12 cellular contexts compared by ENCODE assay signal in genomic region chr1:182622795-182623528, GRCh38. TPM values are rescaled to one million over a fixed set of nuclear protein-coding genes. Genes with fewer than 3 reads are reported as not detected.
DNase-seq lines count a peak whose midpoint lies in the region; ATAC-seq and TF ChIP-seq lines count a peak whose summit lies in the region.
"Had no signal": no experiment of that assay in that cellular context is flagged by ENCODE, and none has a peak within 500 bp of the region (broad histone marks: within the 10 kb centered on the region; RNA-seq: fewer than 3 reads in every experiment).

No MANE protein-coding gene starts in this region.

- in situ Hi-C loops in G401 (cut with HindIII; ENCODE audit: low sequenced_read_pairs) = no loop called here

- H3K36me3 ChIP-seq in GM06990 (ENCODE audit: control insufficient read depth, insufficient read depth, low read length) = no peaks in the 10 kb centered on the region

- no peak overlapping the region for H3K4me3 Mint-ChIP-seq in activated CD8-positive, alpha-beta T cell treated with anti-CD3 and anti-CD28 coated beads for 36 hours
- H3K4me3 Mint-ChIP-seq: CD8-positive, alpha-beta T cell had no signal

- peak; percentile 56 for DNase-seq in GM06990 (ENCODE audit: extremely low read depth, insufficient read length)
- no peak for DNase-seq in activated CD8-positive, alpha-beta T cell treated with anti-CD3 and anti-CD28 coated beads for 36 hours
- no peak for DNase-seq in NCI-H2107 treated with DMSO at 0.1 percent for 48 hours (lab: John Stamatoyannopoulos, UW; ENCODE audit: unreplicated experiment)
- DNase-seq in NOMO-1 treated with dmso at 0.1 percent for 144 hours (lab: John Stamatoyannopoulos, UW; ENCODE audit: unreplicated experiment) = no peak
- no peak for DNase-seq in G401 (ENCODE audit: low spot score)
- DNase-seq: activated gamma-delta T cell treated with Interleukin-2 at 50 U/mL for 16 hours; CD8-positive, alpha-beta T cell; NCI-H510A treated with DMSO at 0.1 percent for 48 hours; T-helper 2 cell had no signal

- H3K4me1 Mint-ChIP-seq in activated CD8-positive, alpha-beta T cell treated with anti-CD3 and anti-CD28 coated beads for 36 hours (ENCODE audit: low read depth) = peaks cover 80% of the 10 kb centered on the region

- TF ChIP-seq CTCF in GM06990 (IDR thresholded peaks at IDR 0.05; ENCODE audit: insufficient read depth, low read length, poor library complexity, severe bottlenecking) = no peak
- no peak for TF ChIP-seq CTCF in activated CD8-positive, alpha-beta T cell treated with anti-CD3 and anti-CD28 coated beads for 36 hours (IDR thresholded peaks at IDR 0.05)

- CTCF ChIA-PET in activated CD8-positive, alpha-beta T cell treated with anti-CD3 and anti-CD28 coated beads for 36 hours (lab: Charles Lee) = interaction anchor here (1.7 to 3.3 kb wide), 2 partner anchors 24 to 27 kb away, joined by 6 to 13 read pairs; no protein-coding TSS in a partner anchor

- intact Hi-C loops in activated CD8-positive, alpha-beta T cell treated with anti-CD3 and anti-CD28 coated beads for 36 hours (cut with micrococcal nuclease) = no loop called here

- peaks cover 5% of the 10 kb centered on the region for H3K36me3 Mint-ChIP-seq in activated CD8-positive, alpha-beta T cell treated with anti-CD3 and anti-CD28 coated beads for 36 hours (ENCODE audit: low read depth)
- H3K36me3 Mint-ChIP-seq: CD8-positive, alpha-beta T cell had no signal

- ATAC-seq in GM19438 (IDR thresholded peaks at IDR 0.05; ENCODE audit: low read depth, unreplicated experiment) = peak; percentile 82
- ATAC-seq in HG03135 (IDR thresholded peaks at IDR 0.05; ENCODE audit: unreplicated experiment) = peak; percentile 57
- peak; percentile 26 for ATAC-seq in esophagus mucosa
- ATAC-seq in activated CD8-positive, alpha-beta T cell treated with anti-CD3 and anti-CD28 coated beads for 36 hours = no peak
- ATAC-seq: CD8-positive, alpha-beta T cell had no signal

- H3K4me3 ChIP-seq in GM06990 (replicated peaks; ENCODE audit: low read depth, low read length) = no peak overlapping the region; the same call in 1 of the 2 replicates

- H3K9me3 Mint-ChIP-seq in activated CD8-positive, alpha-beta T cell treated with anti-CD3 and anti-CD28 coated beads for 36 hours = peaks cover 6% of the 10 kb centered on the region

- H3K27me3 Mint-ChIP-seq in activated CD8-positive, alpha-beta T cell treated with anti-CD3 and anti-CD28 coated beads for 36 hours = peaks cover 16% of the 10 kb centered on the region

- H3K27me3 ChIP-seq in GM06990 (replicated peaks; ENCODE audit: control insufficient read depth, insufficient read depth, low read length) = no peaks in the 10 kb centered on the region

- no peak overlapping the region for H3K27ac Mint-ChIP-seq in activated CD8-positive, alpha-beta T cell treated with anti-CD3 and anti-CD28 coated beads for 36 hours
- H3K27ac Mint-ChIP-seq: CD8-positive, alpha-beta T cell had no signal

- POLR2A ChIA-PET in activated CD8-positive, alpha-beta T cell treated with anti-CD3 and anti-CD28 coated beads for 36 hours (lab: Charles Lee) = interaction anchor here (1.1 to 7.9 kb wide), 3 partner anchors 7 to 20 kb away, joined by 3 to 68 read pairs (median 8); no protein-coding TSS in a partner anchor

RNA-seq across cellular contexts. Expression of gene RGS16, which starts 18.8 kb away (rescaled TPM):
- total RNA-seq in esophagus mucosa = 1.3 TPM
- 10 to 100 TPM; 33.8 to 35.6 TPM for total RNA-seq in activated CD8-positive, alpha-beta T cell treated with anti-CD3 and anti-CD28 coated beads for 36 hours
- not detected in 2 replicates for total RNA-seq in G401 (2014; rRNA removed; shearing (Covaris generic))

RNA-seq across cellular contexts. Expression of gene RNASEL, which starts 33.9 kb away (rescaled TPM):
- total RNA-seq in esophagus mucosa = 6.1 TPM
- total RNA-seq in activated CD8-positive, alpha-beta T cell treated with anti-CD3 and anti-CD28 coated beads for 36 hours = 1 to 10 TPM; 3.7 TPM
- total RNA-seq in G401 (2014; rRNA removed; shearing (Covaris generic)) = not detected in 2 replicates

Comparison
In these comparisons a context has a peak if more than half of its experiments do, and no peak if none do; other contexts are left out.
1. RNA of gene RGS16, which starts 18.8 kb away (total RNA-seq): 33.8 to 35.6 TPM in activated CD8-positive, alpha-beta T cell treated with anti-CD3 and anti-CD28 coated beads for 36 hours; 1.3 TPM in esophagus mucosa (single experiment) and not detected in G401; every median in the first group is over 10 times any median in the second.